In the genomic region with DNA sequence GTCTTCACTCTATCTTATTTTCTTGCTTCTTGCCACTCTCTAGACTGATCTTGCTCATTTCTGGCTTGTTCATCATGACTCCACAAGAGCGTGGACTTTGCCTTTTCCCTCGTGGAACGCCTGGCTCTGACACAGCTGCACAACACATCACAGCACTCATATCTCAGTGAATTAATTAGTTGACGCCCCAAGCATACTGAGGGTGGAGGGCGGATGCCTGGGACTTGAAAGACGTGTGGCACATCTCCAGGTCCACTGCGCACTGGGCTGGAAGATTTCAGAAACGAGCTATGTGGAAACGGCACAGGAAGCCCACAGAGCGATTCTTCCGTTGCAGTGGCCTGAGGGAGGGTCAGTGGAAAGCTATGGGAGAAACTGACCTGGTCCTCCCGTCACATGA, we compare ENCODE assay signal across 20 cellular contexts. TPM values are rescaled to one million over a fixed set of nuclear protein-coding genes. Genes with fewer than 3 reads are reported as not detected.
A peak's percentile ranks its signal among the peaks of the same experiment; 100 is the strongest.
DNase-seq lines count a peak whose midpoint lies in the region; ATAC-seq and TF ChIP-seq lines count a peak whose summit lies in the region.
"Had no signal": no experiment of that assay in that cellular context is flagged by ENCODE, and none has a peak within 500 bp of the region (broad histone marks: within the 10 kb centered on the region; RNA-seq: fewer than 3 reads in every experiment).

No MANE protein-coding gene starts in this region.

- H4K8ac ChIP-seq in neuronal stem cell (ENCODE audit: low read depth, low read length), result no peak overlapping the region

- no peak overlapping the region for H3K27ac ChIP-seq in right lobe of liver
- no peak overlapping the region for H3K27ac ChIP-seq in neuronal stem cell (replicated peaks; ENCODE audit: low read length)
- H3K27ac ChIP-seq: A549 had no signal

- no peaks in the 10 kb centered on the region for H3K9me3 ChIP-seq in right lobe of liver
- peaks cover 12 to 20% of the 10 kb centered on the region in 2 donors for H3K9me3 ChIP-seq in neuronal stem cell (replicated peaks in 1 of 2; ENCODE audit: control insufficient read depth in 2 of 2, insufficient read depth in 1 of 2, low read depth in 1 of 2, low read length in 2 of 2)
- H3K9me3 ChIP-seq: BE2C had no signal

- H2BK5ac ChIP-seq in neuronal stem cell (ENCODE audit: low read length), result peak overlapping the region; percentile 7

- no peak for TF ChIP-seq POLR2A in right lobe of liver (IDR thresholded peaks at IDR 0.05)

- no peak overlapping the region for H3K9ac ChIP-seq in neuronal stem cell (ENCODE audit: low read depth, low read length, poor library complexity)

- peak; percentile 40 for ATAC-seq in left ventricle myocardium superior
- no peak for ATAC-seq in left cardiac atrium
- ATAC-seq in right lobe of liver, result peak in 3 of 4 donors; percentile 40 to 71 (median 66)
- ATAC-seq in HG03469 (IDR thresholded peaks at IDR 0.05; ENCODE audit: unreplicated experiment), result no peak
- ATAC-seq: A549, HCT116 had no signal

- H2BK15ac ChIP-seq in neuronal stem cell (ENCODE audit: low read length), result peak overlapping the region; percentile 96

- H3K4me2 ChIP-seq in neuronal stem cell (ENCODE audit: insufficient read depth, low read length, poor library complexity, severe bottlenecking), result no peak overlapping the region
- H3K4me2 ChIP-seq: A549 had no signal

- WGBS in right lobe of liver (ENCODE audit: insufficient coverage, low coverage, low lambda C conversion rate, missing lambda C conversion rate), result 70% methylated on average over 12 of the region's 12 CpGs
- WGBS in neuronal stem cell (ENCODE audit: extremely low coverage in 2 of 2, insufficient read length in 2 of 2, insufficient replicate concordance in 1 of 2), 2 donors, result no CpG with 5 or more reads among the region's 12 CpGs

- peak overlapping the region; percentile 28 for H2AK5ac ChIP-seq in neuronal stem cell (ENCODE audit: low read depth, low read length)

- H2BK120ac ChIP-seq in neuronal stem cell (ENCODE audit: low read depth, low read length), result peak overlapping the region; percentile 69

- H4K91ac ChIP-seq in neuronal stem cell (ENCODE audit: low read depth, low read length, poor library complexity), result peak overlapping the region; percentile 5

- intact Hi-C loops in left ventricle myocardium superior (cut with micrococcal nuclease), result no loop called here
- intact Hi-C loops in left cardiac atrium (cut with DNase I), result no loop called here
- intact Hi-C loops in right lobe of liver (cut with DNase I), result no loop called here

- no peak overlapping the region for H3K4ac ChIP-seq in neuronal stem cell (ENCODE audit: low read length)

- peak overlapping the region; percentile 89 for H3K18ac ChIP-seq in neuronal stem cell (ENCODE audit: low read length)

- peak overlapping the region; percentile 64 for H2BK12ac ChIP-seq in neuronal stem cell (ENCODE audit: low read length)

- no peak for TF ChIP-seq CTCF in right lobe of liver (IDR thresholded peaks at IDR 0.05)

- H3K27me3 ChIP-seq in right lobe of liver (no peaks in the 10 kb centered on the region), neuronal stem cell (ENCODE audit: control insufficient read depth in 3 of 3, insufficient read depth in 3 of 3, low read depth in 1 of 3, low read length in 3 of 3) (no peaks in the 10 kb centered on the region)
- H3K27me3 ChIP-seq: BE2C had no signal

- H3K79me1 ChIP-seq in neuronal stem cell (ENCODE audit: low read depth, low read length), result no peaks in the 10 kb centered on the region

- H2AFZ ChIP-seq in neuronal stem cell (ENCODE audit: low read length), result no peak overlapping the region

- no peak overlapping the region for H3K4me3 ChIP-seq in right lobe of liver
- H3K4me3 ChIP-seq in neuronal stem cell (ENCODE audit: low read length in 2 of 2), result no peak overlapping the region
- H3K4me3 ChIP-seq: A549 had no signal

- peaks cover 0 to 5% (median 0%) of the 10 kb centered on the region in 4 donors for H3K4me1 ChIP-seq in right lobe of liver
- H3K4me1 ChIP-seq in neuronal stem cell (ENCODE audit: control insufficient read depth in 2 of 2, insufficient read depth in 1 of 2, low read depth in 1 of 2, low read length in 2 of 2), result peaks cover 20 to 31% of the 10 kb centered on the region in 2 donors
- H3K4me1 ChIP-seq: A549, BE2C had no signal

- H3K23ac ChIP-seq in neuronal stem cell (ENCODE audit: low read depth, low read length, poor library complexity), result no peak overlapping the region

- no peak for DNase-seq in left ventricle myocardium superior
- no peak for DNase-seq in left cardiac atrium
- DNase-seq in right lobe of liver, result no peak
- DNase-seq in neuronal stem cell (ENCODE audit: low spot score), result no peak
- DNase-seq in kidney tubule cell (ENCODE audit: low spot score), result no peak
- no peak for DNase-seq in activated naive CD4-positive, alpha-beta T cell treated with Interleukin-2 at 50 U/mL for 16 hours
- DNase-seq in NCI-H1417 treated with DMSO at 0.1 percent for 48 hours (lab: John Stamatoyannopoulos, UW), result no peak
- DNase-seq: BE2C; CD4-positive, CD25-positive, alpha-beta regulatory T cell; EL; GF-D8; Karpas-422; MV-4-11; NCI-H1694 treated with DMSO at 0.1 percent for 48 hours; NCI-H2081 treated with DMSO at 0.1 percent for 48 hours; NCI-H2171 treated with DMSO at 0.1 percent for 48 hours; NCI-H524 treated with DMSO at 0.1 percent for 48 hours had no signal

- H3K36me3 ChIP-seq in right lobe of liver, result no peaks in the 10 kb centered on the region
- H3K36me3 ChIP-seq in neuronal stem cell (replicated peaks in 1 of 2; ENCODE audit: control insufficient read depth in 2 of 2, insufficient read depth in 2 of 2, low read length in 2 of 2), result no peaks in the 10 kb centered on the region
- H3K36me3 ChIP-seq: BE2C had no signal

- no peak overlapping the region for H3K14ac ChIP-seq in neuronal stem cell (ENCODE audit: low read length)

RNA-seq across cellular contexts. Expression of a gene that starts 23.6 kb away (rescaled TPM):
- total RNA-seq in left ventricle myocardium superior (71.1 TPM), left cardiac atrium (10 to 100 TPM; 32.1 to 37.8 TPM), right lobe of liver (10 to 100 TPM; 23.1 to 42.2 (median 27.5) TPM)
- polyA plus RNA-seq in neuronal stem cell (2013, experiment 1 of 2), result 35.0 TPM
- 35.1 TPM for polyA plus RNA-seq in neuronal stem cell (2013, experiment 2 of 2)

Comparison
In these comparisons a context has a peak if more than half of its experiments do, and no peak if none do; other contexts are left out.
1. ATAC-seq: peak in left ventricle myocardium superior (single experiment) and right lobe of liver (3 of 4); none in left cardiac atrium (0 of 2) and HG03469 (single experiment).